Comparison of ENCODE assay signal across 8 cellular contexts in the genomic region with DNA sequence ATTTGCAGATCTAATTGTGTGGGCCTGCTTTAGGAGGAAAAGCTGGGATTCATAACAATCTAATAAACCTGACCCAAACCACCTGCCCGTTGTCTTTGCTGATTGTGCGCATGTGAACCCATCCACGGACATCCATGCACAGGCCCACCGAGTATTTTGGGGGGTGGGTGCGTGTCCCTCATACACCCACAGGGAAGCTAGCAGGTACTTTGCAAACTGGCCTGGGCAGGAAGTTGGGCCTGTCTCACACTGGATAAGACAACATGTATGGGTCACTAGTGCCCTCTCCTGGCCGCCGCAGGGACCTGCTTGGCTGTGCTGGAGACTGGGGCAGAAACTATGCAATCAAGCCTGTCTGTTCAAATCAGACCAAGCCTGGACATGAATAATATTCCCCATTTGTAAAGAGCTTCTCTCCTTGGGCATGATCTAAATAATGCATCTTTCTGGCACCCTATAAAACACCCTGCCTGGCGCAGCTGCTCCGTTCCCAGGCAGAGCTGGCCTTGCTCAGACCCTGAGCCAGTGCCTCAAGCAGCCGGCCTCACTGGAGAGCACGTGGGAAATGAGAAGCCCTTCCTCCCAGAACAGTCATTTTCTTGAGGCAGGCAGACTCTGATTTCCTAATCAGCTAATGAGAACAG. TPM values are rescaled to one million over a fixed set of nuclear protein-coding genes. Genes with fewer than 3 reads are reported as not detected.
DNase-seq lines count a peak whose midpoint lies in the region; FAIRE-seq and TF ChIP-seq lines count a peak whose summit lies in the region.

No MANE protein-coding gene starts in this region.

- no peak for TF ChIP-seq POLR2A in H54 (IDR thresholded peaks at IDR 0.05; ENCODE audit: low read depth, low read length)
- TF ChIP-seq POLR2A in tibial nerve (IDR thresholded peaks at IDR 0.05), result no peak

- H3K9me3 ChIP-seq in SK-N-SH, result no peaks in the 10 kb centered on the region
- no peaks in the 10 kb centered on the region for H3K9me3 ChIP-seq in tibial nerve

- no peaks in the 10 kb centered on the region for H3K79me2 ChIP-seq in SK-N-SH (ENCODE audit: insufficient read depth)

- WGBS in SK-N-SH (ENCODE audit: low lambda C conversion rate), result 29% methylated on average over 5 of the region's 11 CpGs
- WGBS in tibial nerve, 2 donors, result 16 to 26% methylated on average over 10 to 11 of the region's 11 CpGs

- H2AFZ ChIP-seq in SK-N-SH (ENCODE audit: low read depth), result peak overlapping the region; percentile 59; the same call in 1 of the 2 replicates

- peak; percentile 98 for TF ChIP-seq CTCF in LNCaP clone FGC (IDR thresholded peaks at IDR 0.05; ENCODE audit: control insufficient read depth, extremely low read depth, insufficient read depth)
- peak; percentile 92 for TF ChIP-seq CTCF in SK-N-SH (IDR thresholded peaks at IDR 0.05)
- peak; percentile 85 for TF ChIP-seq CTCF in glutamatergic neuron (IDR thresholded peaks at IDR 0.05; ENCODE audit: partially characterized antibody, unreplicated experiment)
- TF ChIP-seq CTCF in tibial nerve (IDR thresholded peaks at IDR 0.05), result peak; percentile 85 to 94 (median 89)

- H4K20me1 ChIP-seq in SK-N-SH (ENCODE audit: insufficient read depth), result no peaks in the 10 kb centered on the region

- 0 out of 2 replicates have a peak overlapping the region, but pooled peaks have one; percentile 19 for H3K9ac ChIP-seq in SK-N-SH

- H3K27me3 ChIP-seq in SK-N-SH (ENCODE audit: insufficient read depth) (no peaks in the 10 kb centered on the region), tibial nerve (no peaks in the 10 kb centered on the region)

- H3K4me3 Mint-ChIP-seq in activated naive CD4-positive, alpha-beta T cell treated with anti-CD3 and anti-CD28 coated beads for 36 hours, result no peak overlapping the region
- H3K4me3 Mint-ChIP-seq in glutamatergic neuron (ENCODE audit: unreplicated experiment), result no peak overlapping the region

- H3K9me3 Mint-ChIP-seq in activated naive CD4-positive, alpha-beta T cell treated with anti-CD3 and anti-CD28 coated beads for 36 hours, result no peaks in the 10 kb centered on the region
- H3K9me3 Mint-ChIP-seq in glutamatergic neuron (ENCODE audit: unreplicated experiment), result no peaks in the 10 kb centered on the region

- H3K36me3 ChIP-seq in SK-N-SH (replicated peaks in 1 of 2; ENCODE audit: control insufficient read depth in 1 of 2, insufficient read depth in 2 of 2, low read length in 1 of 2) (no peaks in the 10 kb centered on the region), tibial nerve (peaks cover 0 to 44% (median 0%) of the 10 kb centered on the region in 3 donors)

- H3K4me1 ChIP-seq in SK-N-SH (ENCODE audit: control insufficient read depth in 1 of 2, insufficient read depth in 2 of 2, low read depth in 1 of 2, low read length in 1 of 2) (peaks cover 10 to 13% of the 10 kb centered on the region in 2 experiments; a peak in 2 of 4 replicates), tibial nerve (peaks cover 0 to 22% (median 8%) of the 10 kb centered on the region in 4 donors)

- POLR2A ChIA-PET in SK-N-SH (lab: Yijun Ruan, JAX), result interaction anchor here (0.7 kb wide), 1 partner anchor 170 kb away, joined by 3 read pairs; no protein-coding TSS in a partner anchor

- peaks cover 5% of the 10 kb centered on the region for H3K4me1 Mint-ChIP-seq in activated naive CD4-positive, alpha-beta T cell treated with anti-CD3 and anti-CD28 coated beads for 36 hours (ENCODE audit: low read depth)
- peaks cover 2% of the 10 kb centered on the region for H3K4me1 Mint-ChIP-seq in glutamatergic neuron (ENCODE audit: low read depth, unreplicated experiment)

- TF ChIP-seq EP300 in SK-N-SH (IDR thresholded peaks at IDR 0.05; ENCODE audit: borderline replicate concordance in 1 of 2, low read depth in 1 of 2, low read length in 1 of 2), result no peak
- TF ChIP-seq EP300 in tibial nerve (IDR thresholded peaks at IDR 0.05), result no peak

- intact Hi-C loops in activated naive CD4-positive, alpha-beta T cell treated with anti-CD3 and anti-CD28 coated beads for 36 hours (cut with micrococcal nuclease), result loop anchor here (1.0 kb wide), 3 partner anchors 33 to 243 kb away; no protein-coding TSS in a partner anchor
- intact Hi-C loops in posterior cingulate gyrus (cut with DNase I), result loop anchor here (1.0 to 10.0 kb wide), 2 partner anchors 243 to 333 kb away; no protein-coding TSS in a partner anchor

- H3K27ac ChIP-seq in SK-N-SH (ENCODE audit: low read depth in 2 of 2, low read length in 1 of 2) (peak overlapping the region; percentile 25 to 32; a peak in 3 of 4 replicates), tibial nerve (peak overlapping the region; percentile 29 to 87 (median 66))

- no peaks in the 10 kb centered on the region for H3K36me3 Mint-ChIP-seq in activated naive CD4-positive, alpha-beta T cell treated with anti-CD3 and anti-CD28 coated beads for 36 hours (ENCODE audit: low read depth)
- H3K36me3 Mint-ChIP-seq in glutamatergic neuron (ENCODE audit: unreplicated experiment), result no peaks in the 10 kb centered on the region

- no peaks in the 10 kb centered on the region for H3K9me2 ChIP-seq in SK-N-SH

- CTCF ChIA-PET in SK-N-SH (lab: Yijun Ruan, JAX), result interaction anchor here (0.6 to 3.6 kb wide), 59 partner anchors 8 to 964 kb away, joined by 3 to 55 read pairs (median 4); no protein-coding TSS in a partner anchor
- CTCF ChIA-PET in activated naive CD4-positive, alpha-beta T cell treated with anti-CD3 and anti-CD28 coated beads for 36 hours (lab: Charles Lee), result interaction anchor here (0.6 to 7.1 kb wide), 53 partner anchors 10 to 1418 kb away, joined by 3 to 79 read pairs (median 4); a partner anchor contains a TSS

- no peak overlapping the region for H3K27ac Mint-ChIP-seq in activated naive CD4-positive, alpha-beta T cell treated with anti-CD3 and anti-CD28 coated beads for 36 hours
- H3K27ac Mint-ChIP-seq in glutamatergic neuron (ENCODE audit: unreplicated experiment), result no peak overlapping the region

- no peaks in the 10 kb centered on the region for H3K27me3 Mint-ChIP-seq in activated naive CD4-positive, alpha-beta T cell treated with anti-CD3 and anti-CD28 coated beads for 36 hours (ENCODE audit: low read depth)
- H3K27me3 Mint-ChIP-seq in glutamatergic neuron (ENCODE audit: unreplicated experiment), result peaks cover 5% of the 10 kb centered on the region

- peak; percentile 90 for TF ChIP-seq RAD21 in SK-N-SH (IDR thresholded peaks at IDR 0.05; ENCODE audit: low read length)

- H3K4me2 ChIP-seq in SK-N-SH, result 0 out of 2 replicates have a peak overlapping the region, but pooled peaks have one; percentile 27

- FAIRE-seq in H54 (lab: Jason Lieb, UNC), result peak; percentile 53

- DNase-seq in GM04504 (ENCODE audit: low read depth) (peak; percentile 37), H54 (ENCODE audit: insufficient read length, low spot score) (peak; percentile 85), LNCaP clone FGC (ENCODE audit: low read depth) (peak; percentile 46), SK-N-SH (peak; percentile 86), glutamatergic neuron (peak; percentile 92), posterior cingulate gyrus (peak; percentile 69 to 98 (median 89)), tibial nerve (ENCODE audit: low spot score in 2 of 2) (peak; percentile 89 to 93)
- peak; percentile 95 for DNase-seq in activated naive CD4-positive, alpha-beta T cell treated with anti-CD3 and anti-CD28 coated beads for 36 hours

- no peaks in the 10 kb centered on the region for H3F3A ChIP-seq in SK-N-SH (replicated peaks; ENCODE audit: insufficient read depth)

- no peak overlapping the region for H3K4me3 ChIP-seq in LNCaP clone FGC (ENCODE audit: low read depth, low read length)
- peak overlapping the region in 1 of 2 experiments; percentile 38; a peak in 1 of 4 replicates for H3K4me3 ChIP-seq in SK-N-SH (ENCODE audit: low read depth in 2 of 2, low read length in 1 of 2)
- no peak overlapping the region for H3K4me3 ChIP-seq in tibial nerve

TF ChIP-seq in SK-N-SH, 30 proteins besides CTCF, POLR2A, EP300 and RAD21:
- TF ChIP-seq SMC3 (IDR thresholded peaks at IDR 0.05; ENCODE audit: low read depth, low read length), result peak; percentile 84
- 0 out of 2 replicates have a peak, but pooled peaks have one; percentile 7 for TF ChIP-seq RCOR1 (IDR thresholded peaks at IDR 0.05; ENCODE audit: low read length)
- no peak for TF ChIP-seq NRF1 (IDR thresholded peaks at IDR 0.05; ENCODE audit: low read depth, low read length)

RNA-seq across cellular contexts. Expression of a gene that starts 15.8 kb away (rescaled TPM):
- polyA plus RNA-seq in SK-N-SH (2012; rRNA removed), result 10.5 and 13.5 TPM in 2 replicates
- 7.1 and 10.5 TPM in 2 replicates for polyA plus RNA-seq in SK-N-SH (2012; cell fraction: cytosol; rRNA removed)
- 11.2 and 12.0 TPM in 2 replicates for polyA plus RNA-seq in SK-N-SH (2012; cell fraction: nucleus; rRNA removed)
- 1 to 10 TPM; 1.3 to 1.5 TPM for total RNA-seq in activated naive CD4-positive, alpha-beta T cell treated with anti-CD3 and anti-CD28 coated beads for 36 hours
- total RNA-seq in glutamatergic neuron (ENCODE audit: unreplicated experiment) (11.8 TPM), tibial nerve (10 to 100 TPM; 48.6 to 91.3 (median 66.9) TPM)

Comparison
In these comparisons a context has a peak if more than half of its experiments do, and no peak if none do; other contexts are left out.
1. DNase-seq: peak in every context shown above with its lines; median percentile 95 in activated naive CD4-positive, alpha-beta T cell treated with anti-CD3 and anti-CD28 coated beads for 36 hours; 92 in glutamatergic neuron; 91 in tibial nerve; 89 in posterior cingulate gyrus; 86 in SK-N-SH; 85 in H54; 46 in LNCaP clone FGC; 37 in GM04504.